In genomic region chr13:83980322-83980721, GRCh38 we compare ENCODE assay signal across 23 cellular contexts.
"Had no signal": no experiment of that assay in that cellular context is flagged by ENCODE, and none has a peak within 500 bp of the region (broad histone marks: within the 10 kb centered on the region; RNA-seq: fewer than 3 reads in every experiment).

No MANE protein-coding gene starts in this region.

- H3K36me3 ChIP-seq: brain microvascular endothelial cell, left lung, tibial nerve, WERI-Rb-1 had no signal

- H3K4me1 ChIP-seq: foreskin keratinocyte, left lung, parathyroid adenoma, tibial nerve had no signal

- DNase-seq: activated CD4-positive, alpha-beta T cell treated with anti-CD3 and anti-CD28 coated beads for 1 hour; activated CD4-positive, alpha-beta T cell treated with anti-CD3 and anti-CD28 coated beads, Interleukin-2, amount 50 U/mL, for 1 hour; activated CD8-positive, alpha-beta T cell treated with anti-CD3 and anti-CD28 coated beads, Interleukin-2, amount 10 ng/mL, durations not matched to agents 7 days and 5 days; activated gamma-delta T cell; activated naive CD4-positive, alpha-beta T cell treated with anti-CD3 and anti-CD28 coated beads, Interleukin-2, amount 50 U/mL, for 16 hours; anterior cingulate cortex; brain microvascular endothelial cell; caudate nucleus; effector CD4-positive, alpha-beta T cell; erythroblast; foreskin keratinocyte; immature natural killer cell; kidney glomerular epithelial cell; left lung; naive thymus-derived CD8-positive, alpha-beta T cell; right cardiac atrium; stimulated activated CD4-positive, alpha-beta T cell treated with anti-CD3 and anti-CD28 coated beads, Interleukin-2, amount 100 ng/mL, for 24 hours; stimulated activated naive CD8-positive, alpha-beta T cell treated with anti-CD3 and anti-CD28 coated beads, Interleukin-15, amount 100 ng/mL, for 72 hours; WERI-Rb-1 had no signal

- H3K4me3 ChIP-seq: left lung, lung, tibial nerve had no signal

- H3K27me3 ChIP-seq: brain microvascular endothelial cell, foreskin keratinocyte, left lung, tibial nerve had no signal

- ATAC-seq: activated CD8-positive, alpha-beta T cell treated with anti-CD3 and anti-CD28 coated beads, Interleukin-2, amount 10 ng/mL, durations not matched to agents 7 days and 5 days; foreskin keratinocyte; left lung; naive thymus-derived CD8-positive, alpha-beta T cell; right cardiac atrium; stimulated activated effector memory CD8-positive, alpha-beta T cell treated with anti-CD3 and anti-CD28 coated beads, Interleukin-12 subunit alpha, Interleukin-12 subunit beta, amount 100 ng/mL, for 72 hours; stimulated activated naive CD8-positive, alpha-beta T cell treated with anti-CD3 and anti-CD28 coated beads, Interleukin-15, amount 100 ng/mL, for 72 hours had no signal

- H3K27ac ChIP-seq: brain microvascular endothelial cell, foreskin keratinocyte, left lung, parathyroid adenoma, tibial nerve, WERI-Rb-1 had no signal

- H3K9me3 ChIP-seq: left lung, tibial nerve had no signal
